Comparison of ENCODE assay signal across 23 cellular contexts in genomic region chr2:101500860-101501259, GRCh38. TPM values are rescaled to one million over a fixed set of nuclear protein-coding genes. Genes with fewer than 3 reads are reported as not detected.
A peak's percentile ranks its signal among the peaks of the same experiment; 100 is the strongest.
DNase-seq lines count a peak whose midpoint lies in the region; ATAC-seq and TF ChIP-seq lines count a peak whose summit lies in the region.
"Had no signal": no experiment of that assay in that cellular context is flagged by ENCODE, and none has a peak within 500 bp of the region (broad histone marks: within the 10 kb centered on the region; RNA-seq: fewer than 3 reads in every experiment).

No MANE protein-coding gene starts in this region.

- H3K9ac ChIP-seq in Loucy (ENCODE audit: low read depth, low read length, poor library complexity, severe bottlenecking), result peak overlapping the region; percentile 42
- no peak overlapping the region for H3K9ac ChIP-seq in fibroblast of lung (ENCODE audit: insufficient read depth, low read length)

- no peaks in the 10 kb centered on the region for H3K27me3 Mint-ChIP-seq in Caco-2 (ENCODE audit: insufficient read depth, unreplicated experiment)
- H3K27me3 Mint-ChIP-seq: activated CD4-positive, alpha-beta T cell treated with anti-CD3 and anti-CD28 coated beads for 36 hours; naive B cell had no signal

- no peaks in the 10 kb centered on the region for H3K27me3 ChIP-seq in Loucy (ENCODE audit: insufficient read depth, low read length, poor library complexity, severe bottlenecking)
- H3K27me3 ChIP-seq in fibroblast of lung (ENCODE audit: control insufficient read depth, insufficient read depth, low read length), result no peaks in the 10 kb centered on the region
- H3K27me3 ChIP-seq in Caco-2 (replicated peaks; ENCODE audit: control insufficient read depth, insufficient read depth, low read length), result no peaks in the 10 kb centered on the region
- H3K27me3 ChIP-seq: breast epithelium, esophagus squamous epithelium, upper lobe of left lung had no signal

- H3F3A ChIP-seq in Loucy (ENCODE audit: low read depth), result no peaks in the 10 kb centered on the region

- H3K36me3 Mint-ChIP-seq in Caco-2 (ENCODE audit: insufficient read depth, unreplicated experiment), result no peaks in the 10 kb centered on the region
- H3K36me3 Mint-ChIP-seq: CD8-positive, alpha-beta memory T cell; naive B cell had no signal

- no peak for ATAC-seq in GM18517 (IDR thresholded peaks at IDR 0.05; ENCODE audit: unreplicated experiment)
- ATAC-seq in GM21717 (IDR thresholded peaks at IDR 0.05; ENCODE audit: unreplicated experiment), result no peak
- ATAC-seq: A549 had no signal

- no peaks in the 10 kb centered on the region for H3K9me2 ChIP-seq in Loucy (replicated peaks; ENCODE audit: low read depth, low read length)

- H3K36me3 ChIP-seq in Loucy (ENCODE audit: insufficient read depth, low read length) (no peaks in the 10 kb centered on the region), fibroblast of lung (ENCODE audit: control insufficient read depth, insufficient read depth, low read length) (no peaks in the 10 kb centered on the region), Caco-2 (ENCODE audit: control insufficient read depth, insufficient read depth, low read length) (no peaks in the 10 kb centered on the region)
- H3K36me3 ChIP-seq: breast epithelium, esophagus squamous epithelium, upper lobe of left lung had no signal

- H3K9me3 ChIP-seq in Loucy (ENCODE audit: insufficient read depth, low read depth, low read length) (no peaks in the 10 kb centered on the region), fibroblast of lung (ENCODE audit: control insufficient read depth, insufficient read depth, low read depth, low read length) (no peaks in the 10 kb centered on the region), Caco-2 (no peaks in the 10 kb centered on the region)
- H3K9me3 ChIP-seq: A549, breast epithelium, esophagus squamous epithelium, upper lobe of left lung had no signal

- no peaks in the 10 kb centered on the region for H3K9me3 Mint-ChIP-seq in Caco-2 (ENCODE audit: unreplicated experiment)
- H3K9me3 Mint-ChIP-seq: activated naive CD4-positive, alpha-beta T cell treated with anti-CD3 and anti-CD28 coated beads for 36 hours; CD8-positive, alpha-beta memory T cell; naive B cell had no signal

- H4K20me1 ChIP-seq in Loucy (ENCODE audit: insufficient read depth, low read length, poor library complexity, severe bottlenecking), result no peaks in the 10 kb centered on the region
- H4K20me1 ChIP-seq in fibroblast of lung (ENCODE audit: control insufficient read depth, extremely low read depth, insufficient read depth, low read length), result no peaks in the 10 kb centered on the region

- H3K4me1 ChIP-seq in Loucy (ENCODE audit: insufficient read depth, low read length, poor library complexity, severe bottlenecking), result peaks cover 30% of the 10 kb centered on the region
- H3K4me1 ChIP-seq in fibroblast of lung (ENCODE audit: control insufficient read depth, extremely low read depth, insufficient read depth, low read length), result peaks cover 9% of the 10 kb centered on the region
- H3K4me1 ChIP-seq in Caco-2, result no peaks in the 10 kb centered on the region
- H3K4me1 ChIP-seq: A549, breast epithelium, upper lobe of left lung had no signal

- H3K79me2 ChIP-seq in Loucy (ENCODE audit: insufficient read depth, low read length) (no peaks in the 10 kb centered on the region), fibroblast of lung (ENCODE audit: control insufficient read depth, insufficient read depth, low read length) (no peaks in the 10 kb centered on the region)

- H3K4me3 Mint-ChIP-seq in Caco-2 (ENCODE audit: unreplicated experiment), result no peak overlapping the region
- H3K4me3 Mint-ChIP-seq: activated CD4-positive, alpha-beta T cell treated with anti-CD3 and anti-CD28 coated beads for 36 hours; activated naive CD4-positive, alpha-beta T cell treated with anti-CD3 and anti-CD28 coated beads for 36 hours; CD8-positive, alpha-beta memory T cell; naive B cell had no signal

- no peak overlapping the region for H3K27ac Mint-ChIP-seq in Caco-2 (ENCODE audit: unreplicated experiment)
- H3K27ac Mint-ChIP-seq: activated CD4-positive, alpha-beta T cell treated with anti-CD3 and anti-CD28 coated beads for 36 hours; activated naive CD4-positive, alpha-beta T cell treated with anti-CD3 and anti-CD28 coated beads for 36 hours had no signal

- DNase-seq in A172 (ENCODE audit: low spot score) (peak; percentile 20), fibroblast of lung (ENCODE audit: low read depth in 2 of 2) (peak in 1 of 2 donors; percentile 19), mucosa of gallbladder (ENCODE audit: low spot score) (peak; percentile 56), Caco-2 (no peak), NCI-H2171 treated with DMSO at 0.1 percent for 48 hours (lab: John Stamatoyannopoulos, UW) (no peak)
- DNase-seq: activated CD8-positive, alpha-beta memory T cell treated with anti-CD3 and anti-CD28 coated beads, Interleukin-2, amount 50 U/mL, for 48 hours; CD8-positive, alpha-beta memory T cell; EL; esophagus squamous epithelium; Karpas-422; naive B cell; NCI-H1417 treated with DMSO at 0.1 percent for 48 hours; NCI-H446 treated with DMSO at 0.1 percent for 48 hours; SHP77 treated with DMSO at 0.1 percent for 48 hours; stimulated activated naive CD4-positive, alpha-beta T cell treated with Interleukin-2 at 50 U/mL for 16 hours; upper lobe of left lung had no signal

- POLR2A ChIA-PET in Caco-2 (lab: Charles Lee), result no interaction called here

- no peaks in the 10 kb centered on the region for H3K4me1 Mint-ChIP-seq in Caco-2 (ENCODE audit: low read depth, unreplicated experiment)

- BruUV-seq in Caco-2 (replicated peaks; lab: Mats Ljungman, UMichigan), result no TSS peak

- CTCF ChIA-PET in Caco-2 (lab: Charles Lee), result no interaction called here

- peak overlapping the region; percentile 31 for H3K4me3 ChIP-seq in Loucy (ENCODE audit: low read length, poor library complexity, severe bottlenecking)
- H3K4me3 ChIP-seq in fibroblast of lung (replicated peaks in 1 of 4; ENCODE audit: control extremely low read depth in 1 of 4, insufficient read depth in 1 of 4, low read depth in 3 of 4, low read length in 4 of 4), result peak overlapping the region in 1 of 4 experiments; percentile 11
- H3K4me3 ChIP-seq in Caco-2 (ENCODE audit: low read depth, low read length), result no peak overlapping the region
- H3K4me3 ChIP-seq: A549, breast epithelium, esophagus squamous epithelium, upper lobe of left lung had no signal

- intact Hi-C loops in Caco-2 (cut with micrococcal nuclease; ENCODE audit: unreplicated experiment), result no loop called here

- H3K4me2 ChIP-seq in Loucy (ENCODE audit: low read depth, low read length, poor library complexity, severe bottlenecking) (peak overlapping the region; percentile 54), fibroblast of lung (ENCODE audit: extremely low read depth, insufficient read depth, low read length) (peak overlapping the region; percentile 17)
- H3K4me2 ChIP-seq: A549 had no signal

- no peak overlapping the region for H3K27ac ChIP-seq in fibroblast of lung (ENCODE audit: insufficient read depth, low read length)
- H3K27ac ChIP-seq: A549, upper lobe of left lung had no signal

- TF ChIP-seq CTCF in Loucy (conservative IDR thresholded peaks at IDR 0.05; ENCODE audit: low read length), result no peak
- no peak for TF ChIP-seq CTCF in fibroblast of lung (conservative IDR thresholded peaks at IDR 0.05 in 1 of 2, IDR thresholded peaks at IDR 0.05 in 1 of 2; ENCODE audit: low read depth in 1 of 2, low read length in 2 of 2)
- no peak for TF ChIP-seq CTCF in Caco-2 (IDR thresholded peaks at IDR 0.05; ENCODE audit: insufficient read depth in 1 of 2, low read depth in 1 of 2, low read length in 1 of 2, severe bottlenecking in 1 of 2, unreplicated experiment in 1 of 2)

- peak overlapping the region; percentile 73 for H2AFZ ChIP-seq in Loucy (ENCODE audit: low read length)
- H2AFZ ChIP-seq in fibroblast of lung (ENCODE audit: low read length), result peak overlapping the region; percentile 9

RNA-seq across cellular contexts. Expression of gene RFX8, which starts 25.9 kb away (rescaled TPM):
- not detected in 2 replicates for total RNA-seq in A172 (2014; rRNA removed; shearing (Covaris generic))
- total RNA-seq in fibroblast of lung (2.6 and 12.4 TPM in 2 replicates), mucosa of gallbladder (0.29 TPM), Caco-2 (2022) (not detected in 2 replicates)
- polyA plus RNA-seq in fibroblast of lung, result 4.3 and 10.4 TPM in 2 replicates
- 2.1 and 6.5 TPM in 2 replicates for polyA plus RNA-seq in fibroblast of lung (2012)
- 1.1 and 2.4 TPM in 2 replicates for polyA minus RNA-seq in fibroblast of lung (ENCODE audit: low replicate concordance)
- total RNA-seq: CD8-positive, alpha-beta memory T cell had no signal
- polyA plus RNA-seq: A549; CD8-positive, alpha-beta memory T cell had no signal

Comparison
In these comparisons a context has a peak if more than half of its experiments do, and no peak if none do; other contexts are left out.
1. DNase-seq: peak in A172 (single experiment) and mucosa of gallbladder (single experiment); none in Caco-2 (0 of 2) and NCI-H2171 treated with DMSO at 0.1 percent for 48 hours (single experiment).